In genomic region chr11:9626778-9627394, GRCh38 we compare ENCODE assay signal across 11 cellular contexts. TPM values are rescaled to one million over a fixed set of nuclear protein-coding genes. Genes with fewer than 3 reads are reported as not detected.
DNase-seq lines count a peak whose midpoint lies in the region; ATAC-seq and TF ChIP-seq lines count a peak whose summit lies in the region.
"Had no signal": no experiment of that assay in that cellular context is flagged by ENCODE, and none has a peak within 500 bp of the region (broad histone marks: within the 10 kb centered on the region; RNA-seq: fewer than 3 reads in every experiment).

No MANE protein-coding gene starts in this region.

- no peak for DNase-seq in breast epithelium (ENCODE audit: low spot score in 2 of 2)
- DNase-seq in mammary epithelial cell: no peak
- DNase-seq in ecto neural progenitor cell (ENCODE audit: low spot score): peak; percentile 71
- no peak for DNase-seq in tibial artery
- DNase-seq in hepatic stellate cell (ENCODE audit: low spot score): no peak
- no peak for DNase-seq in NCI-H1105 treated with DMSO at 0.1 percent for 48 hours (lab: John Stamatoyannopoulos, UW)
- DNase-seq: activated T-cell treated with anti-CD3 and anti-CD28 coated beads, Interleukin-2, amount 50 U/mL, for 24 hours; aorta; RPMI8226 had no signal

- H3K4me2 ChIP-seq in mammary epithelial cell (ENCODE audit: insufficient read depth, low read depth, low read length): no peak overlapping the region

- in situ Hi-C loops in mammary epithelial cell (cut with MboI; ENCODE audit: low sequenced_read_pairs in 2 of 2): no loop called here

- TF ChIP-seq POLR2A in breast epithelium (IDR thresholded peaks at IDR 0.05): no peak

- dilution Hi-C loops in mammary epithelial cell (cut with HindIII; ENCODE audit: low sequenced_read_pairs): no loop called here

- WGBS in mammary epithelial cell (ENCODE audit: low coverage, missing lambda C conversion rate): 96% methylated on average over 9 of the region's 10 CpGs
- 65% methylated on average over 10 of the region's 10 CpGs for WGBS in liver

- no peaks in the 10 kb centered on the region for H4K20me1 ChIP-seq in mammary epithelial cell (ENCODE audit: insufficient read depth, low read length)

- H3K9ac ChIP-seq in mammary epithelial cell (ENCODE audit: insufficient read depth, low read length) (no peak overlapping the region), liver (ENCODE audit: low read depth in 1 of 2, low read length in 2 of 2) (no peak overlapping the region)

- peak overlapping the region; percentile 63 to 78 for H3K27ac ChIP-seq in breast epithelium
- no peak overlapping the region for H3K27ac ChIP-seq in mammary epithelial cell (ENCODE audit: insufficient read depth, low read depth, low read length)
- H3K27ac ChIP-seq in liver (ENCODE audit: low read depth in 1 of 2, low read length in 2 of 2): no peak overlapping the region
- peak overlapping the region; percentile 37 to 40 for H3K27ac ChIP-seq in tibial artery

- TF ChIP-seq CTCF in breast epithelium (IDR thresholded peaks at IDR 0.05) (no peak), mammary epithelial cell (conservative IDR thresholded peaks at IDR 0.05 in 1 of 2, IDR thresholded peaks at IDR 0.05 in 1 of 2; ENCODE audit: extremely low read depth in 1 of 2, insufficient read depth in 1 of 2, low read depth in 1 of 2, low read length in 2 of 2) (no peak), liver (IDR thresholded peaks at IDR 0.05; ENCODE audit: low read depth, low read length, missing input control) (no peak), tibial artery (IDR thresholded peaks at IDR 0.05) (no peak)

- no peak for ATAC-seq in HG02884 (IDR thresholded peaks at IDR 0.05; ENCODE audit: unreplicated experiment)

- H3K4me1 ChIP-seq in breast epithelium (no peaks in the 10 kb centered on the region), mammary epithelial cell (ENCODE audit: insufficient read depth, low read length) (peaks cover 7% of the 10 kb centered on the region), liver (ENCODE audit: control insufficient read depth in 4 of 4, insufficient read depth in 4 of 4, low read length in 3 of 4) (peaks cover 0 to 1% (median 0%) of the 10 kb centered on the region in 4 donors), tibial artery (peaks cover 0 to 9% (median 2%) of the 10 kb centered on the region in 4 donors)

- BruUV-seq in mammary epithelial cell (replicated peaks; lab: Mats Ljungman, UMichigan): no TSS peak

- CTCF ChIA-PET in mammary epithelial cell (lab: Charles Lee; ENCODE audit: low non-redundant PET): no interaction called here

- H3K4me3 ChIP-seq in breast epithelium: no peak overlapping the region
- no peak overlapping the region for H3K4me3 ChIP-seq in mammary epithelial cell (replicated peaks in 1 of 3; ENCODE audit: insufficient read depth in 1 of 3, low read depth in 2 of 3, low read length in 3 of 3)
- no peak overlapping the region for H3K4me3 ChIP-seq in liver (ENCODE audit: low read depth in 1 of 3, low read length in 3 of 3)
- no peak overlapping the region for H3K4me3 ChIP-seq in tibial artery

- H3K36me3 ChIP-seq in breast epithelium (no peaks in the 10 kb centered on the region), mammary epithelial cell (ENCODE audit: insufficient read depth, low read length) (no peaks in the 10 kb centered on the region), liver (ENCODE audit: control insufficient read depth in 4 of 4, insufficient read depth in 3 of 4, low read depth in 1 of 4, low read length in 3 of 4) (no peaks in the 10 kb centered on the region), tibial artery (no peaks in the 10 kb centered on the region)

- intact Hi-C loops in breast epithelium (cut with DNase I; ENCODE audit: low total_unique reads) (no loop called here), mammary epithelial cell (cut with micrococcal nuclease) (no loop called here), tibial artery (cut with DNase I; ENCODE audit: low total_unique reads) (no loop called here)

- H3K9me3 ChIP-seq in breast epithelium: no peaks in the 10 kb centered on the region
- H3K9me3 ChIP-seq in mammary epithelial cell (replicated peaks; ENCODE audit: insufficient read depth, low read length): no peaks in the 10 kb centered on the region
- no peaks in the 10 kb centered on the region for H3K9me3 ChIP-seq in liver (ENCODE audit: control insufficient read depth in 4 of 4, low read length in 3 of 4)
- H3K9me3 ChIP-seq in tibial artery: no peaks in the 10 kb centered on the region

- H3K27me3 ChIP-seq in breast epithelium (no peaks in the 10 kb centered on the region), mammary epithelial cell (ENCODE audit: insufficient read depth, low read length) (no peaks in the 10 kb centered on the region), liver (ENCODE audit: control insufficient read depth in 4 of 4, insufficient read depth in 4 of 4, low read length in 3 of 4) (no peaks in the 10 kb centered on the region), tibial artery (no peaks in the 10 kb centered on the region)

- peak; percentile 26 to 43 for TF ChIP-seq RAD21 in liver (IDR thresholded peaks at IDR 0.05)

- no peak overlapping the region for H2AFZ ChIP-seq in mammary epithelial cell (ENCODE audit: low read depth, low read length)

- H3K79me2 ChIP-seq in mammary epithelial cell (ENCODE audit: insufficient read depth, low read length): no peaks in the 10 kb centered on the region

TF ChIP-seq in liver, 16 proteins besides CTCF, POLR2A, EP300 and RAD21 (continues in another document):
- TF ChIP-seq REST (IDR thresholded peaks at IDR 0.05) (no peak), NR2F2 (IDR thresholded peaks at IDR 0.05) (peak; percentile 98), HNF4G (IDR thresholded peaks at IDR 0.05) (no peak), RXRA (IDR thresholded peaks at IDR 0.05) (peak in 1 of 2 donors; percentile 25), ZBTB33 (IDR thresholded peaks at IDR 0.05) (no peak), SP1 (IDR thresholded peaks at IDR 0.05) (peak; percentile 27), ATF3 (IDR thresholded peaks at IDR 0.05) (no peak), EGR1 (IDR thresholded peaks at IDR 0.05; ENCODE audit: low read depth in 2 of 2) (peak; percentile 17 to 24), FOXA1 (IDR thresholded peaks at IDR 0.05) (no peak), MAX (IDR thresholded peaks at IDR 0.05) (peak; percentile 58), YY1 (IDR thresholded peaks at IDR 0.05) (peak; percentile 69), TAF1 (conservative IDR thresholded peaks at IDR 0.05) (no peak), FOXA2 (IDR thresholded peaks at IDR 0.05) (no peak), GABPA (IDR thresholded peaks at IDR 0.05 in 1 of 2, conservative IDR thresholded peaks at IDR 0.05 in 1 of 2) (no peak)

RNA-seq across cellular contexts. Expression of gene SWAP70, which starts 37.0 kb away (rescaled TPM):
- total RNA-seq in breast epithelium: 10 to 100 TPM; 36.8 to 64.5 (median 60.6) TPM
- total RNA-seq in mammary epithelial cell: 10 to 100 TPM; 40.4 to 51.2 TPM
- 16.7 TPM for polyA plus RNA-seq in mammary epithelial cell
- 27.4 TPM for polyA minus RNA-seq in mammary epithelial cell
- 1 to 10 TPM; 7.3 to 8.4 TPM for total RNA-seq in liver
- 1 to 10 TPM; 4.0 to 4.3 TPM for polyA plus RNA-seq in liver

RNA-seq across cellular contexts. Expression of gene WEE1, which starts 53.4 kb away (rescaled TPM):
- total RNA-seq in breast epithelium (100 to 1,000 TPM in 1 of 3 donors, 10 to 100 TPM in 2; 25.0 to 128 (median 66.5) TPM), mammary epithelial cell (10 to 100 TPM; 49.8 to 53.0 TPM), liver (10 to 100 TPM in 1 of 2 donors, 1 to 10 TPM in 1; 8.9 to 39.6 TPM)
- polyA plus RNA-seq in mammary epithelial cell (31.1 TPM), liver (1 to 10 TPM; 3.5 to 5.3 TPM)
- 45.0 TPM for polyA minus RNA-seq in mammary epithelial cell

Comparison
In these comparisons a context has a peak if more than half of its experiments do, and no peak if none do; other contexts are left out.
1. H3K27ac ChIP-seq: peak in breast epithelium (2 of 2) and tibial artery (2 of 2); none in mammary epithelial cell (single experiment) and liver (0 of 2).
2. RNA of gene SWAP70, which starts 37.0 kb away (total RNA-seq): 36.8 to 64.5 TPM in breast epithelium and 40.4 to 51.2 TPM in mammary epithelial cell; 7.3 to 8.4 TPM in liver; every median in the first group is over 4 times any median in the second.